ENCODE assay signal across 8 cellular contexts in genomic region chr4:10117424-10118354, GRCh38. TPM values are rescaled to one million over a fixed set of nuclear protein-coding genes. Genes with fewer than 3 reads are reported as not detected.
A peak's percentile ranks its signal among the peaks of the same experiment; 100 is the strongest.
DNase-seq lines count a peak whose midpoint lies in the region; ATAC-seq and TF ChIP-seq lines count a peak whose summit lies in the region.

No MANE protein-coding gene starts in this region.

- no peaks in the 10 kb centered on the region for H3K9me2 ChIP-seq in PC-3 (replicated peaks; ENCODE audit: low read length)

- CTCF ChIA-PET in PC-3 (lab: Charles Lee) (no interaction called here), MCF 10A (lab: Yijun Ruan, JAX) (interaction anchor here (0.5 to 1.2 kb wide), 6 partner anchors 22 to 172 kb away, joined by 3 read pairs; no protein-coding TSS in a partner anchor)

- DNase-seq in PC-3 (no peak), MCF 10A (ENCODE audit: unreplicated experiment) (no peak), substantia nigra (lab: John Stamatoyannopoulos, UW) (peak in 6 of 49 donors; percentile 31 to 63 (median 42))

- H3K79me2 ChIP-seq in ACC112 (ENCODE audit: control insufficient read depth, insufficient read depth, low read length, unreplicated experiment) (peaks cover 43% of the 10 kb centered on the region), PC-3 (ENCODE audit: low read length) (peaks cover 35% of the 10 kb centered on the region)

- H3K9me3 ChIP-seq in PC-3 (ENCODE audit: low read length) (no peaks in the 10 kb centered on the region), liver (ENCODE audit: control insufficient read depth in 4 of 4, low read length in 3 of 4) (no peaks in the 10 kb centered on the region)

- no peaks in the 10 kb centered on the region for H3K27me3 ChIP-seq in ACC112 (ENCODE audit: insufficient read depth, low read length)
- H3K27me3 ChIP-seq in PC-3 (ENCODE audit: low read length) = no peaks in the 10 kb centered on the region
- H3K27me3 ChIP-seq in liver (ENCODE audit: control insufficient read depth in 4 of 4, insufficient read depth in 4 of 4, low read length in 3 of 4) = no peaks in the 10 kb centered on the region

- H3K9ac ChIP-seq in PC-3 (ENCODE audit: low read length) (peak overlapping the region; percentile 88), liver (ENCODE audit: low read depth in 1 of 2, low read length in 2 of 2) (peak overlapping the region; percentile 96 to 98)

- peaks cover 32% of the 10 kb centered on the region for H3K36me3 Mint-ChIP-seq in MCF 10A (ENCODE audit: insufficient read depth, unreplicated experiment)

- WGBS in liver = 59% methylated on average over 22 of the region's 22 CpGs

- peak overlapping the region; percentile 83 for H3K4me3 ChIP-seq in ACC112 (ENCODE audit: low read depth, low read length)
- peak overlapping the region; percentile 80 for H3K4me3 ChIP-seq in PC-3 (ENCODE audit: low read length)
- peak overlapping the region; percentile 43 to 62 (median 54) for H3K4me3 ChIP-seq in liver (ENCODE audit: low read depth in 1 of 3, low read length in 3 of 3)

- ATAC-seq in GM21526 (IDR thresholded peaks at IDR 0.05; ENCODE audit: low FRiP score, unreplicated experiment) (peak; percentile 30), PC-3 (no peak), HG02970 (IDR thresholded peaks at IDR 0.05; ENCODE audit: low FRiP score, unreplicated experiment) (no peak), GM19463 (IDR thresholded peaks at IDR 0.05; ENCODE audit: unreplicated experiment) (no peak)

- intact Hi-C loops in PC-3 (cut with micrococcal nuclease) = loop anchor here (2.0 to 5.0 kb wide), 2 partner anchors 40 to 111 kb away; no protein-coding TSS in a partner anchor
- intact Hi-C loops in MCF 10A (cut with micrococcal nuclease) = loop anchor here (5.0 kb wide), 2 partner anchors 110 to 425 kb away; no protein-coding TSS in a partner anchor

- no TSS peak for BruUV-seq in PC-3 (replicated peaks; lab: Mats Ljungman, UMichigan)
- BruUV-seq in MCF 10A (replicated peaks; lab: Mats Ljungman, UMichigan) = no TSS peak

- H3K27ac ChIP-seq in ACC112 (ENCODE audit: low read depth, low read length) (peak overlapping the region; percentile 75), PC-3 (ENCODE audit: low read length) (peak overlapping the region; percentile 37; the same call in 1 of the 2 replicates), liver (ENCODE audit: low read depth in 1 of 2, low read length in 2 of 2) (peak overlapping the region; percentile 92 to 98), substantia nigra (ENCODE audit: low read depth, low read length, poor library complexity, severe bottlenecking) (peak overlapping the region; percentile 85)

- H2AFZ ChIP-seq in ACC112 (ENCODE audit: low read length, unreplicated experiment) (peak overlapping the region; percentile 16), PC-3 (ENCODE audit: low read length) (peak overlapping the region; percentile 63; the same call in 1 of the 2 replicates)

- H3K9me3 Mint-ChIP-seq in MCF 10A (ENCODE audit: unreplicated experiment) = no peaks in the 10 kb centered on the region

- H3K36me3 ChIP-seq in ACC112 (ENCODE audit: insufficient read depth, low read length) (peaks cover 31% of the 10 kb centered on the region), PC-3 (ENCODE audit: low read depth, low read length) (peaks cover 22% of the 10 kb centered on the region), liver (ENCODE audit: control insufficient read depth in 4 of 4, insufficient read depth in 3 of 4, low read depth in 1 of 4, low read length in 3 of 4) (peaks cover 6 to 19% (median 14%) of the 10 kb centered on the region in 4 donors)

- H4K20me1 ChIP-seq in PC-3 (ENCODE audit: low read length) = peaks cover 16% of the 10 kb centered on the region; the same call in 1 of the 2 replicates

- peak overlapping the region; percentile 99 for H3K27ac Mint-ChIP-seq in MCF 10A (ENCODE audit: low read depth, unreplicated experiment)

- peaks cover 22% of the 10 kb centered on the region for H3K4me1 Mint-ChIP-seq in MCF 10A (ENCODE audit: insufficient read depth, unreplicated experiment)

- TF ChIP-seq CTCF in PC-3 (conservative IDR thresholded peaks at IDR 0.05; ENCODE audit: low read depth, low read length) = no peak
- no peak for TF ChIP-seq CTCF in MCF 10A (IDR thresholded peaks at IDR 0.05; ENCODE audit: unreplicated experiment)
- TF ChIP-seq CTCF in liver (IDR thresholded peaks at IDR 0.05; ENCODE audit: low read depth, low read length, missing input control) = no peak

- POLR2A ChIA-PET in PC-3 (lab: Charles Lee; ENCODE audit: unreplicated experiment) = interaction anchor here (0.6 to 1.5 kb wide), 3 partner anchors 22 to 1546 kb away, joined by 3 to 8 read pairs (median 3); no protein-coding TSS in a partner anchor
- POLR2A ChIA-PET in MCF 10A (lab: Yijun Ruan, JAX) = interaction anchor here (0.6 to 3.9 kb wide), 11 partner anchors 9 to 426 kb away, joined by 3 to 38 read pairs (median 6); partner anchors contain the start of gene SLC2A9

- peak overlapping the region; percentile 97 for H3K4me2 ChIP-seq in PC-3 (ENCODE audit: low read length)

- H3K4me1 ChIP-seq in ACC112 (ENCODE audit: control insufficient read depth, insufficient read depth, low read length, unreplicated experiment) (peaks cover 33% of the 10 kb centered on the region), PC-3 (ENCODE audit: insufficient read depth, low read length) (peaks cover 20% of the 10 kb centered on the region), liver (ENCODE audit: control insufficient read depth in 4 of 4, insufficient read depth in 4 of 4, low read length in 3 of 4) (peaks cover 5 to 23% (median 16%) of the 10 kb centered on the region in 4 donors)

- H3K27me3 Mint-ChIP-seq in MCF 10A (ENCODE audit: insufficient read depth, unreplicated experiment) = no peaks in the 10 kb centered on the region

- H3F3A ChIP-seq in PC-3 (ENCODE audit: low read length, unreplicated experiment) = no peaks in the 10 kb centered on the region

- no peak for TF ChIP-seq RAD21 in liver (IDR thresholded peaks at IDR 0.05)

- peak overlapping the region; percentile 90 for H3K4me3 Mint-ChIP-seq in MCF 10A (ENCODE audit: unreplicated experiment)

TF ChIP-seq in liver, 16 proteins besides CTCF, POLR2A, EP300 and RAD21:
- TF ChIP-seq FOXA1 (IDR thresholded peaks at IDR 0.05) (no peak), NR2F2 (IDR thresholded peaks at IDR 0.05) (peak; percentile 12), YY1 (IDR thresholded peaks at IDR 0.05) (no peak), EGR1 (IDR thresholded peaks at IDR 0.05; ENCODE audit: low read depth in 2 of 2) (no peak), JUND (IDR thresholded peaks at IDR 0.05) (peak in 1 of 2 donors; percentile 7), TAF1 (conservative IDR thresholded peaks at IDR 0.05) (no peak)

RNA-seq across cellular contexts. Expression of gene WDR1, which starts 1.1 kb away (rescaled TPM):
- 148 and 150 TPM in 2 replicates for total RNA-seq in PC-3 (2014; rRNA removed)
- total RNA-seq in MCF 10A (2022) = 240 and 246 TPM in 2 replicates
- 10 to 100 TPM; 60.3 to 97.4 TPM for total RNA-seq in liver
- 10 to 100 TPM; 31.1 to 71.1 TPM for polyA plus RNA-seq in liver

Comparison
In these comparisons a context has a peak if more than half of its experiments do, and no peak if none do; other contexts are left out.
1. H3K27ac ChIP-seq: peak in every context shown above with its lines; median percentile 95 in liver; 85 in substantia nigra; 75 in ACC112; 37 in PC-3.